28 cellular contexts compared by ENCODE assay signal in genomic region chr1:65441464-65441863, GRCh38.
"Had no signal": no experiment of that assay in that cellular context is flagged by ENCODE, and none has a peak within 500 bp of the region (broad histone marks: within the 10 kb centered on the region; RNA-seq: fewer than 3 reads in every experiment).

No MANE protein-coding gene starts in this region.

- H3K9me3 Mint-ChIP-seq: immature natural killer cell; natural killer cell; neural crest cell; stimulated activated effector memory CD8-positive, alpha-beta T cell treated with anti-CD3 and anti-CD28 coated beads, Interleukin-12 subunit alpha, Interleukin-12 subunit beta, amount 100 ng/mL, for 72 hours; type B pancreatic cell had no signal

- H3K9ac ChIP-seq: parathyroid adenoma had no signal

- H3K9me3 ChIP-seq: esophagus muscularis mucosa, gastroesophageal sphincter, left ventricle myocardium inferior, lower lobe of right lung, neutrophil, stomach, thyroid gland had no signal

- H3K36me3 Mint-ChIP-seq: natural killer cell; stimulated activated effector memory CD8-positive, alpha-beta T cell treated with anti-CD3 and anti-CD28 coated beads, Interleukin-12 subunit alpha, Interleukin-12 subunit beta, amount 100 ng/mL, for 72 hours; type B pancreatic cell had no signal

- H3K27ac ChIP-seq: dorsolateral prefrontal cortex, esophagus muscularis mucosa, foreskin keratinocyte, gastroesophageal sphincter, left ventricle myocardium inferior, lower lobe of right lung, neutrophil, parathyroid adenoma, stomach, thyroid gland had no signal

- H3K27ac Mint-ChIP-seq: immature natural killer cell; natural killer cell; progenitor cell of endocrine pancreas; stimulated activated effector memory CD8-positive, alpha-beta T cell treated with anti-CD3 and anti-CD28 coated beads, Interleukin-12 subunit alpha, Interleukin-12 subunit beta, amount 100 ng/mL, for 72 hours; type B pancreatic cell had no signal

- H3K4me3 ChIP-seq: dorsolateral prefrontal cortex, esophagus muscularis mucosa, gastroesophageal sphincter, left ventricle myocardium inferior, lower lobe of right lung, smooth muscle cell, stomach, thyroid gland had no signal

- H3K36me3 ChIP-seq: esophagus muscularis mucosa, gastroesophageal sphincter, left ventricle myocardium inferior, lower lobe of right lung, stomach, thyroid gland had no signal

- H3K4me1 ChIP-seq: foreskin keratinocyte, lower lobe of right lung, parathyroid adenoma, thyroid gland had no signal

- H3K4me1 Mint-ChIP-seq: immature natural killer cell; natural killer cell; neural crest cell; stimulated activated effector memory CD8-positive, alpha-beta T cell treated with anti-CD3 and anti-CD28 coated beads, Interleukin-12 subunit alpha, Interleukin-12 subunit beta, amount 100 ng/mL, for 72 hours had no signal

- DNase-seq: central memory CD4-positive, alpha-beta T cell; dorsolateral prefrontal cortex; effector CD4-positive, alpha-beta T cell; foreskin keratinocyte; hypothalamus; immature natural killer cell; islet precursor cell; kidney glomerular epithelial cell; left colon; left ventricle myocardium inferior; lower lobe of right lung; natural killer cell; stimulated activated CD4-positive, alpha-beta T cell treated with anti-CD3 and anti-CD28 coated beads, Interleukin-12 subunit alpha, Interleukin-12 subunit beta, amount 100 ng/mL, for 4 hours; stimulated activated CD4-positive, alpha-beta T cell treated with anti-CD3 and anti-CD28 coated beads, Interleukin-1b, Interleukin-23, amount 100 ng/mL, for 48 hours; stimulated activated CD4-positive, alpha-beta T cell treated with anti-CD3 and anti-CD28 coated beads, Interleukin-4, amount 100 ng/mL, for 24 hours; stimulated activated naive CD4-positive, alpha-beta T cell treated with Interleukin-2 at 50 U/mL for 16 hours; stomach; thyroid gland had no signal

- H3K4me2 ChIP-seq: smooth muscle cell had no signal

- H3K27me3 Mint-ChIP-seq: progenitor cell of endocrine pancreas, type B pancreatic cell had no signal

- H3K27me3 ChIP-seq: dorsolateral prefrontal cortex, esophagus muscularis mucosa, foreskin keratinocyte, gastroesophageal sphincter, neutrophil, stomach, thyroid gland had no signal

- H2AFZ ChIP-seq: parathyroid adenoma had no signal

- ATAC-seq: foreskin keratinocyte; gastroesophageal sphincter; left colon; lower lobe of right lung; natural killer cell; sciatic nerve; stimulated activated effector memory CD8-positive, alpha-beta T cell treated with anti-CD3 and anti-CD28 coated beads, Interleukin-12 subunit alpha, Interleukin-12 subunit beta, amount 100 ng/mL, for 72 hours had no signal

- H3K79me2 ChIP-seq: parathyroid adenoma had no signal

- H3K4me3 Mint-ChIP-seq: immature natural killer cell; natural killer cell; neural crest cell; stimulated activated effector memory CD8-positive, alpha-beta T cell treated with anti-CD3 and anti-CD28 coated beads, Interleukin-12 subunit alpha, Interleukin-12 subunit beta, amount 100 ng/mL, for 72 hours; type B pancreatic cell had no signal
